ENCODE assay signal across 33 cellular contexts in the genomic region with DNA sequence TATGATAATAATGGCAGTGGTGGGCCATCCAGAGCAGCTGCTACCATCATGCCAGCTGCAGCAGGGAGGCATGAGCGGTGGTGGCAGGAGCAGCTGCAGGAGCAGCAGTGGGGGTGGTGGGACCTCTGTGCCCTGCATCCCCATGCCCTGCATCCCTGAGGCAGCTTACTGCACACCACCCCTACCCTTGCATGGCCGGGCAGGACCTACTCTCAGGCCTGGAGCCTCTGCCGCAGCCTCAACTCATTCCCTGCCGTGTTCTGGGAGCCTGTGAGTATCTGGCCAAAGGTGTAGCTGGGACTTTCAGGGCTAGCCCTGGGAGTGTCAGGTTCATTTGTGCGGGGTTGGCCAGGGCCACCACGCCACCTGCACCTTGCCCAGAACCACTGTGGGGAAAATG. TPM values are rescaled to one million over a fixed set of nuclear protein-coding genes. Genes with fewer than 3 reads are reported as not detected.
"Had no signal": no experiment of that assay in that cellular context is flagged by ENCODE, and none has a peak within 500 bp of the region (broad histone marks: within the 10 kb centered on the region; RNA-seq: fewer than 3 reads in every experiment).

No MANE protein-coding gene starts in this region.

- H3K4me3 ChIP-seq: heart left ventricle, left lung, lower lobe of right lung, mucosa of descending colon, ovary, right atrium auricular region, right lobe of liver, skin epidermis, suprapubic skin, thoracic aorta, tibial artery, upper lobe of right lung had no signal

- H3K4me1 Mint-ChIP-seq: immature natural killer cell, neural crest cell had no signal

- DNase-seq: heart left ventricle; hypothalamus; immature natural killer cell; kidney; left colon; left lung; lower lobe of right lung; midbrain; mucosa of descending colon; naive thymus-derived CD8-positive, alpha-beta T cell; occipital lobe; ovary; right lobe of liver; stimulated activated CD4-positive, alpha-beta T cell treated with anti-CD3 and anti-CD28 coated beads, Interleukin-12 subunit alpha, Interleukin-12 subunit beta, amount 100 ng/mL, for 4 hours; stimulated activated CD4-positive, alpha-beta T cell treated with anti-CD3 and anti-CD28 coated beads, Interleukin-15, amount 100 ng/mL, for 24 hours; stimulated activated CD4-positive, alpha-beta T cell treated with anti-CD3 and anti-CD28 coated beads, Interleukin-2, amount 100 ng/mL, for 24 hours; stimulated activated CD4-positive, alpha-beta T cell treated with anti-CD3 and anti-CD28 coated beads, Interleukin-4, amount 100 ng/mL, for 1 hour; stimulated activated naive B cell treated with anti-CD40 and anti-IgM and Interleukin-4, amounts not matched to agents 10 μg/mL and 1 μg/mL and 100 μg/mL, for 72 hours; tibial artery; trophoblast cell; upper lobe of right lung had no signal

- H3K27me3 Mint-ChIP-seq: naive thymus-derived CD8-positive, alpha-beta T cell; progenitor cell of endocrine pancreas had no signal

- H3K9me3 ChIP-seq: neutrophil, ovary, right atrium auricular region, suprapubic skin, thoracic aorta, upper lobe of right lung had no signal

- H3K4me3 Mint-ChIP-seq: immature natural killer cell; naive thymus-derived CD8-positive, alpha-beta T cell; nephron; neural crest cell; stimulated activated naive B cell treated with anti-CD40 and anti-IgM and Interleukin-4, amounts not matched to agents 10 μg/mL and 1 μg/mL and 100 μg/mL, for 72 hours; stimulated activated naive CD8-positive, alpha-beta T cell treated with anti-CD3 and anti-CD28 coated beads, Interleukin-15, Interleukin-2, amounts not matched to agents 100 ng/mL and 50 ng/mL, for 24 hours had no signal

- H3K4me1 ChIP-seq: left lung, lower lobe of right lung, right atrium auricular region, right lobe of liver, suprapubic skin, tibial artery, upper lobe of right lung had no signal

- ATAC-seq: heart left ventricle; left colon; left lung; lower lobe of right lung; mucosa of descending colon; naive thymus-derived CD8-positive, alpha-beta T cell had no signal

- H3K27ac ChIP-seq: heart left ventricle, left lung, lower lobe of right lung, neutrophil, ovary, right atrium auricular region, right lobe of liver, skin epidermis, suprapubic skin, thoracic aorta, tibial artery, upper lobe of right lung had no signal

- H3K27ac Mint-ChIP-seq: immature natural killer cell; nephron; progenitor cell of endocrine pancreas; stimulated activated naive B cell treated with anti-CD40 and anti-IgM and Interleukin-4, amounts not matched to agents 10 μg/mL and 1 μg/mL and 100 μg/mL, for 72 hours had no signal

- H3K36me3 ChIP-seq: heart left ventricle, left lung, lower lobe of right lung, neutrophil, ovary, right atrium auricular region, right lobe of liver, suprapubic skin, thoracic aorta, tibial artery, upper lobe of right lung had no signal

- H3K27me3 ChIP-seq: heart left ventricle, left lung, neutrophil, ovary, right atrium auricular region, right lobe of liver, suprapubic skin, tibial artery, upper lobe of right lung had no signal

RNA-seq across cellular contexts. Expression of a gene that starts 3.3 kb away (rescaled TPM):
- total RNA-seq: naive thymus-derived CD8-positive, alpha-beta T cell; neural crest cell; occipital lobe; progenitor cell of endocrine pancreas; pulmonary artery endothelial cell; renal cortical epithelial cell; right atrium auricular region; subcutaneous adipose tissue; thoracic aorta had no signal
- polyA plus RNA-seq: naive thymus-derived CD8-positive, alpha-beta T cell had no signal
